17 cellular contexts compared by ENCODE assay signal in the genomic region with DNA sequence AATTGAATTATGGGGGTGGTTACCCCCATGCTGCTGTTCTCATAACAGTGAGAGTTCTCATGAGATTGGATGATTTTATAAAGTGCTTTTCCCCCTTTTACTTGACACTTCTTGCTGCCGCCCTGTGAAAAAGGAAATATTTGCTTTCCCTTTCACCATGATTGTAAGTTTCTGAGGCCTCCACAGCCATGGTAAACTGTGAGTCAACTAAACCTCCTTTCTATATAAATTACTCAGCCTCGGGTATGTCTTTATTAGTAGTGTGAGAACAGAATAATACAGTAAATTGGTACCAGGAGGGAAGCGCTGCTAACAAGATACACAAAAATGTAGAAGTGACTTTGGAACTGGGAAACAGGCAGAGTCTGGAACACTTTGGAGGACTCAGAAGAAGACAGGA.
DNase-seq lines count a peak whose midpoint lies in the region; ATAC-seq and TF ChIP-seq lines count a peak whose summit lies in the region.
"Had no signal": no experiment of that assay in that cellular context is flagged by ENCODE, and none has a peak within 500 bp of the region (broad histone marks: within the 10 kb centered on the region; RNA-seq: fewer than 3 reads in every experiment).

No MANE protein-coding gene starts in this region.

- peaks cover 0 to 21% of the 10 kb centered on the region in 2 donors for H3K27me3 Mint-ChIP-seq in natural killer cell treated with Interleukin-12 subunit alpha and Interleukin-12 subunit beta and Interleukin-15 and Interleukin-18, amount 100 ng/mL, for 72 hours
- H3K27me3 Mint-ChIP-seq in natural killer cell (ENCODE audit: low read depth in 2 of 2) (peaks cover 0 to 35% of the 10 kb centered on the region in 2 donors), immature natural killer cell (ENCODE audit: low read depth in 3 of 3) (peaks cover 8 to 13% (median 12%) of the 10 kb centered on the region in 3 donors)
- H3K27me3 Mint-ChIP-seq: CD4-positive, alpha-beta T cell had no signal

- H3K36me3 ChIP-seq in HUES64 (ENCODE audit: insufficient read depth, low read length) (no peaks in the 10 kb centered on the region), WERI-Rb-1 (no peaks in the 10 kb centered on the region)
- H3K36me3 ChIP-seq: HAP-1 had no signal

- H3K36me3 Mint-ChIP-seq in natural killer cell treated with Interleukin-12 subunit alpha and Interleukin-12 subunit beta and Interleukin-15 and Interleukin-18, amount 100 ng/mL, for 72 hours: no peaks in the 10 kb centered on the region
- H3K36me3 Mint-ChIP-seq in natural killer cell: no peaks in the 10 kb centered on the region
- no peaks in the 10 kb centered on the region for H3K36me3 Mint-ChIP-seq in immature natural killer cell

- no peak overlapping the region for H3K4me3 ChIP-seq in HUES64 (ENCODE audit: low read length)
- H3K4me3 ChIP-seq in WERI-Rb-1 (ENCODE audit: low read depth, low read length): no peak overlapping the region
- H3K4me3 ChIP-seq: A549, HAP-1 had no signal

- peak overlapping the region; percentile 52 for H3K4me3 Mint-ChIP-seq in natural killer cell treated with Interleukin-12 subunit alpha and Interleukin-12 subunit beta and Interleukin-15 and Interleukin-18, amount 100 ng/mL, for 72 hours
- no peak overlapping the region for H3K4me3 Mint-ChIP-seq in natural killer cell
- H3K4me3 Mint-ChIP-seq in immature natural killer cell: peak overlapping the region in 4 of 5 donors; percentile 18 to 63 (median 49)
- H3K4me3 Mint-ChIP-seq: CD4-positive, alpha-beta T cell had no signal

- no peaks in the 10 kb centered on the region for H3K9me3 Mint-ChIP-seq in natural killer cell treated with Interleukin-12 subunit alpha and Interleukin-12 subunit beta and Interleukin-15 and Interleukin-18, amount 100 ng/mL, for 72 hours
- H3K9me3 Mint-ChIP-seq in natural killer cell (no peaks in the 10 kb centered on the region), immature natural killer cell (peaks cover 0 to 5% (median 0%) of the 10 kb centered on the region in 6 donors)

- H3K9me3 ChIP-seq in HUES64 (ENCODE audit: insufficient read depth, low read depth, low read length): peaks cover 4% of the 10 kb centered on the region; the same call in 1 of the 2 replicates
- H3K9me3 ChIP-seq in WERI-Rb-1 (ENCODE audit: severe bottlenecking): no peaks in the 10 kb centered on the region
- H3K9me3 ChIP-seq: A549, HAP-1 had no signal

- intact Hi-C loops in natural killer cell (cut with micrococcal nuclease): no loop called here

- H3K27me3 ChIP-seq in HUES64 (ENCODE audit: insufficient read depth, low read length): no peaks in the 10 kb centered on the region
- peaks cover 11% of the 10 kb centered on the region for H3K27me3 ChIP-seq in WERI-Rb-1 (ENCODE audit: insufficient read depth, low read depth, severe bottlenecking)

- H3K4me1 Mint-ChIP-seq in natural killer cell treated with Interleukin-12 subunit alpha and Interleukin-12 subunit beta and Interleukin-15 and Interleukin-18, amount 100 ng/mL, for 72 hours (ENCODE audit: low read depth in 2 of 2): peaks cover 14 to 30% of the 10 kb centered on the region in 2 donors
- H3K4me1 Mint-ChIP-seq in natural killer cell (peaks cover 33 to 39% of the 10 kb centered on the region in 2 donors), immature natural killer cell (peaks cover 41 to 46% of the 10 kb centered on the region in 2 donors)

- 95% methylated on average over 3 of the region's 3 CpGs for WGBS in HUES64

- H3K27ac ChIP-seq in HUES64 (ENCODE audit: low read depth, low read length): peak overlapping the region; percentile 76; the same call in 1 of the 2 replicates
- H3K27ac ChIP-seq in WERI-Rb-1: no peak overlapping the region
- H3K27ac ChIP-seq: 22Rv1, A549, C4-2B had no signal

- no peak for DNase-seq in natural killer cell treated with Interleukin-12 subunit alpha and Interleukin-12 subunit beta and Interleukin-15 and Interleukin-18, amount 100 ng/mL, for 72 hours (ENCODE audit: low spot score)
- DNase-seq in natural killer cell: no peak
- DNase-seq in immature natural killer cell: no peak
- DNase-seq in WERI-Rb-1: no peak
- DNase-seq: AML-193; CD4-positive, alpha-beta T cell; DMS153; DMS79; GDM1 had no signal

- 0 out of 2 replicates have a peak, but pooled peaks cover 4% of the 10 kb centered on the region for H3K4me1 ChIP-seq in HUES64 (ENCODE audit: insufficient read depth, low read length)
- H3K4me1 ChIP-seq: A549, HAP-1 had no signal

- no peak overlapping the region for H3K9ac ChIP-seq in HUES64 (ENCODE audit: low read depth, low read length)
- H3K9ac ChIP-seq: KMS-11 had no signal

- TF ChIP-seq CTCF in natural killer cell (IDR thresholded peaks at IDR 0.05) (no peak), WERI-Rb-1 (IDR thresholded peaks at IDR 0.05; ENCODE audit: low read depth, low read length) (no peak)

- peak in 1 of 2 donors; percentile 72 for ATAC-seq in natural killer cell treated with Interleukin-12 subunit alpha and Interleukin-12 subunit beta and Interleukin-15 and Interleukin-18, amount 100 ng/mL, for 72 hours
- ATAC-seq in natural killer cell (no peak), HG03457 (IDR thresholded peaks at IDR 0.05; ENCODE audit: unreplicated experiment) (no peak), HG02678 (IDR thresholded peaks at IDR 0.05; ENCODE audit: unreplicated experiment) (no peak)
- ATAC-seq: A549 had no signal

- H3K27ac Mint-ChIP-seq in natural killer cell treated with Interleukin-12 subunit alpha and Interleukin-12 subunit beta and Interleukin-15 and Interleukin-18, amount 100 ng/mL, for 72 hours: peak overlapping the region in 1 of 2 donors; percentile 15
- H3K27ac Mint-ChIP-seq in natural killer cell (peak overlapping the region in 1 of 2 donors; percentile 48), immature natural killer cell (no peak overlapping the region)
- H3K27ac Mint-ChIP-seq: CD4-positive, alpha-beta T cell had no signal
